ENCODE assay signal across 8 cellular contexts in genomic region chr17:18182978-18183333, GRCh38. TPM values are rescaled to one million over a fixed set of nuclear protein-coding genes. Genes with fewer than 3 reads are reported as not detected.
DNase-seq lines count a peak whose midpoint lies in the region; TF ChIP-seq lines count a peak whose summit lies in the region.

No MANE protein-coding gene starts in this region.

- H3K9me3 ChIP-seq in duodenal mucosa (ENCODE audit: control insufficient read depth in 1 of 2, low read length in 2 of 2), result no peaks in the 10 kb centered on the region

- peak overlapping the region; percentile 81 to 90 for H3K9ac ChIP-seq in duodenal mucosa (ENCODE audit: low read depth in 1 of 2, low read length in 2 of 2)

- peaks cover 33% of the 10 kb centered on the region for H3K36me3 Mint-ChIP-seq in activated CD4-positive, alpha-beta T cell treated with anti-CD3 and anti-CD28 coated beads, Interleukin-2, amount 10 ng/mL, durations not matched to agents 24 days and 14 days (ENCODE audit: low read depth)
- H3K36me3 Mint-ChIP-seq in mesothelial cell of epicardium, result no peaks in the 10 kb centered on the region

- no peaks in the 10 kb centered on the region for H3K27me3 Mint-ChIP-seq in activated CD4-positive, alpha-beta T cell treated with anti-CD3 and anti-CD28 coated beads, Interleukin-2, amount 10 ng/mL, durations not matched to agents 24 days and 14 days
- no peaks in the 10 kb centered on the region for H3K27me3 Mint-ChIP-seq in mesothelial cell of epicardium (ENCODE audit: low read depth)

- H3K27ac ChIP-seq in duodenal mucosa (ENCODE audit: low read depth, low read length), result peak overlapping the region; percentile 99

- no peaks in the 10 kb centered on the region for H3K27me3 ChIP-seq in duodenal mucosa (ENCODE audit: control insufficient read depth in 1 of 2, insufficient read depth in 2 of 2, low read length in 2 of 2)

- peak overlapping the region; percentile 97 for H3K4me3 Mint-ChIP-seq in activated CD4-positive, alpha-beta T cell treated with anti-CD3 and anti-CD28 coated beads, Interleukin-2, amount 10 ng/mL, durations not matched to agents 24 days and 14 days
- peak overlapping the region; percentile 95 for H3K4me3 Mint-ChIP-seq in mesothelial cell of epicardium

- H3K4me3 ChIP-seq in duodenal mucosa (ENCODE audit: low read depth in 1 of 2, low read length in 2 of 2), result peak overlapping the region; percentile 78 to 96

- peaks cover 37 to 44% of the 10 kb centered on the region in 2 donors for H3K4me1 ChIP-seq in duodenal mucosa (ENCODE audit: control insufficient read depth in 1 of 2, insufficient read depth in 2 of 2, low read length in 2 of 2)

- no peak for TF ChIP-seq CTCF in mesothelial cell of epicardium (IDR thresholded peaks at IDR 0.05; ENCODE audit: unreplicated experiment)

- H3K27ac Mint-ChIP-seq in activated CD4-positive, alpha-beta T cell treated with anti-CD3 and anti-CD28 coated beads, Interleukin-2, amount 10 ng/mL, durations not matched to agents 24 days and 14 days, result peak overlapping the region; percentile 99
- peak overlapping the region; percentile 98 for H3K27ac Mint-ChIP-seq in mesothelial cell of epicardium

- POLR2A ChIA-PET in HEK293T (lab: Yijun Ruan, JAX), result interaction anchor here (0.6 to 5.1 kb wide), 37 partner anchors 8 to 1131 kb away, joined by 3 to 57 read pairs (median 4); partner anchors contain the start of genes SHMT1, SMCR8, SREBF1 and TOP3A

- H3K36me3 ChIP-seq in duodenal mucosa (ENCODE audit: control insufficient read depth in 1 of 2, insufficient read depth in 2 of 2, low read length in 2 of 2), result peaks cover 0 to 4% of the 10 kb centered on the region in 2 donors

- intact Hi-C loops in activated CD4-positive, alpha-beta T cell treated with anti-CD3 and anti-CD28 coated beads, Interleukin-2, amount 10 ng/mL, durations not matched to agents 24 days and 14 days (cut with micrococcal nuclease), result loop anchor here (1.0 to 2.0 kb wide), 7 partner anchors 24 to 211 kb away; partner anchors contain the start of genes DRC3, DRG2, FLII and LLGL1

- no peaks in the 10 kb centered on the region for H3K9me3 Mint-ChIP-seq in activated CD4-positive, alpha-beta T cell treated with anti-CD3 and anti-CD28 coated beads, Interleukin-2, amount 10 ng/mL, durations not matched to agents 24 days and 14 days
- H3K9me3 Mint-ChIP-seq in mesothelial cell of epicardium, result no peaks in the 10 kb centered on the region

- DNase-seq in DMS53 (lab: John Stamatoyannopoulos, UW) (peak; percentile 87), DMS53 treated with DMSO at 0.1 percent for 48 hours (lab: John Stamatoyannopoulos, UW; ENCODE audit: unreplicated experiment) (no peak), HEK293T (ENCODE audit: extremely low spot score) (peak; percentile 55), NCI-H1048 (lab: John Stamatoyannopoulos, UW) (peak; percentile 67), mesothelial cell of epicardium (ENCODE audit: low spot score in 2 of 2, unreplicated experiment in 2 of 2) (peak; percentile 60 to 80)
- DNase-seq in activated CD4-positive, alpha-beta T cell treated with anti-CD3 and anti-CD28 coated beads, Interleukin-2, amount 10 ng/mL, durations not matched to agents 24 days and 14 days, result peak; percentile 96
- DNase-seq in stimulated activated CD8-positive, alpha-beta memory T cell treated with anti-CD3 and anti-CD28 coated beads, Interleukin-2, amount 100 ng/mL, for 1 hour (ENCODE audit: low read depth in 2 of 2), result peak; percentile 50 to 63

- H3K4me1 Mint-ChIP-seq in activated CD4-positive, alpha-beta T cell treated with anti-CD3 and anti-CD28 coated beads, Interleukin-2, amount 10 ng/mL, durations not matched to agents 24 days and 14 days, result peaks cover 50% of the 10 kb centered on the region
- H3K4me1 Mint-ChIP-seq in mesothelial cell of epicardium, result peaks cover 50% of the 10 kb centered on the region

- CTCF ChIA-PET in HEK293T (lab: Yijun Ruan, JAX), result interaction anchor here (1.2 to 2.3 kb wide), 2 partner anchors 38 to 41 kb away, joined by 3 to 11 read pairs; no protein-coding TSS in a partner anchor

TF ChIP-seq in HEK293T, 16 proteins besides CTCF, POLR2A, EP300 and RAD21:
- TF ChIP-seq ELF4 (IDR thresholded peaks at IDR 0.05), result no peak
- TF ChIP-seq LEF1 (IDR thresholded peaks at IDR 0.05; ENCODE audit: borderline replicate concordance), result 0 out of 2 replicates have a peak, but pooled peaks have one; percentile 41
- no peak for TF ChIP-seq ZNF384 (IDR thresholded peaks at IDR 0.05)

RNA-seq across cellular contexts. Expression of gene ALKBH5, which starts 0.7 kb away (rescaled TPM):
- 158 and 162 TPM in 2 replicates for total RNA-seq in activated CD4-positive, alpha-beta T cell treated with anti-CD3 and anti-CD28 coated beads, Interleukin-2, amount 10 ng/mL, durations not matched to agents 24 days and 14 days
- 68.6 to 72.3 TPM (median 71.0 TPM) in 3 replicates for total RNA-seq in mesothelial cell of epicardium

RNA-seq across cellular contexts. Expression of gene LLGL1, which starts 42.5 kb away (rescaled TPM):
- 23.1 and 23.5 TPM in 2 replicates for total RNA-seq in activated CD4-positive, alpha-beta T cell treated with anti-CD3 and anti-CD28 coated beads, Interleukin-2, amount 10 ng/mL, durations not matched to agents 24 days and 14 days
- 70.8 to 72.5 TPM (median 72.1 TPM) in 3 replicates for total RNA-seq in mesothelial cell of epicardium
